In genomic region chr3:22241110-22241509, GRCh38 we compare ENCODE assay signal across 27 cellular contexts.
"Had no signal": no experiment of that assay in that cellular context is flagged by ENCODE, and none has a peak within 500 bp of the region (broad histone marks: within the 10 kb centered on the region; RNA-seq: fewer than 3 reads in every experiment).

No MANE protein-coding gene starts in this region.

- ATAC-seq: activated CD4-positive, CD25-positive, alpha-beta regulatory T cell treated with anti-CD3 and anti-CD28 coated beads, Interleukin-2, amount 50 U/mL, for 24 hours; activated CD8-positive, alpha-beta T cell treated with anti-CD3 and anti-CD28 coated beads for 36 hours; activated T-cell treated with anti-CD3 and anti-CD28 coated beads, Interleukin-2, amount 50 U/mL, for 72 hours; body of pancreas had no signal

- H3K4me2 ChIP-seq: SK-N-SH had no signal

- H3K4me3 Mint-ChIP-seq: activated CD8-positive, alpha-beta T cell treated with anti-CD3 and anti-CD28 coated beads for 36 hours; activated naive CD4-positive, alpha-beta T cell treated with anti-CD3 and anti-CD28 coated beads, Interleukin-2, amount 50 U/mL, for 24 hours; activated T-cell treated with anti-CD3 and anti-CD28 coated beads, Interleukin-2, amount 50 U/mL, for 72 hours had no signal

- H3K27ac ChIP-seq: ascending aorta, body of pancreas, Peyer's patch, RWPE1, SJCRH30, WERI-Rb-1 had no signal

- H3K4me1 Mint-ChIP-seq: activated naive CD4-positive, alpha-beta T cell treated with anti-CD3 and anti-CD28 coated beads, Interleukin-2, amount 50 U/mL, for 24 hours had no signal

- H3K4me1 ChIP-seq: ascending aorta, body of pancreas, Peyer's patch had no signal

- H3K36me3 ChIP-seq: ascending aorta, Peyer's patch, SJCRH30, WERI-Rb-1 had no signal

- H3K36me3 Mint-ChIP-seq: activated naive CD4-positive, alpha-beta T cell treated with anti-CD3 and anti-CD28 coated beads, Interleukin-2, amount 50 U/mL, for 24 hours had no signal

- H3K27ac Mint-ChIP-seq: activated CD8-positive, alpha-beta T cell treated with anti-CD3 and anti-CD28 coated beads for 36 hours; activated naive CD4-positive, alpha-beta T cell treated with anti-CD3 and anti-CD28 coated beads, Interleukin-2, amount 50 U/mL, for 24 hours; activated T-cell treated with anti-CD3 and anti-CD28 coated beads, Interleukin-2, amount 50 U/mL, for 72 hours had no signal

- H3K27me3 ChIP-seq: ascending aorta, body of pancreas, Peyer's patch, SJCRH30 had no signal

- H3K4me3 ChIP-seq: ascending aorta, body of pancreas, Peyer's patch, SJCRH30 had no signal

- DNase-seq: activated CD4-positive, alpha-beta T cell treated with anti-CD3 and anti-CD28 coated beads for 4 hours; activated CD8-positive, alpha-beta memory T cell treated with anti-CD3 and anti-CD28 coated beads, Interleukin-2, amount 50 U/mL, for 4 hours; activated CD8-positive, alpha-beta T cell treated with anti-CD3 and anti-CD28 coated beads for 36 hours; activated T-cell treated with anti-CD3 and anti-CD28 coated beads, Interleukin-2, amount 50 U/mL, for 72 hours; body of pancreas; central memory CD4-positive, alpha-beta T cell; MM.1S; NCI-H1092; NCI-H1417 treated with DMSO at 0.1 percent for 48 hours; NCI-H1694; NCI-H2029 treated with DMSO at 0.1 percent for 48 hours; NCI-H345; NCI-H510A; NCI-H526 treated with DMSO at 0.1 percent for 48 hours; NCI-H82; OCI-M1; Peyer's patch; Right ventricle myocardium superior; SJCRH30; SK-N-SH; T-helper 1 cell; WERI-Rb-1 had no signal

- FAIRE-seq: bronchial epithelial cell had no signal

- H3K9ac ChIP-seq: SK-N-SH had no signal

- H3K9me3 ChIP-seq: ascending aorta, body of pancreas, Peyer's patch, SJCRH30, SK-N-SH had no signal

- H3K9me3 Mint-ChIP-seq: activated CD8-positive, alpha-beta T cell treated with anti-CD3 and anti-CD28 coated beads for 36 hours; activated naive CD4-positive, alpha-beta T cell treated with anti-CD3 and anti-CD28 coated beads, Interleukin-2, amount 50 U/mL, for 24 hours had no signal

- H3K27me3 Mint-ChIP-seq: activated CD8-positive, alpha-beta T cell treated with anti-CD3 and anti-CD28 coated beads for 36 hours; activated naive CD4-positive, alpha-beta T cell treated with anti-CD3 and anti-CD28 coated beads, Interleukin-2, amount 50 U/mL, for 24 hours had no signal
